Comparison of ENCODE assay signal across 22 cellular contexts in genomic region chr3:129913618-129914017, GRCh38.
"Had no signal": no experiment of that assay in that cellular context is flagged by ENCODE, and none has a peak within 500 bp of the region (broad histone marks: within the 10 kb centered on the region; RNA-seq: fewer than 3 reads in every experiment).

No MANE protein-coding gene starts in this region.

- ATAC-seq: mucosa of descending colon; naive thymus-derived CD4-positive, alpha-beta T cell; natural killer cell treated with Interleukin-12 subunit alpha and Interleukin-12 subunit beta and Interleukin-15 and Interleukin-18, amount 100 ng/mL, for 72 hours; pancreas; right cardiac atrium; sciatic nerve; stimulated activated naive B cell treated with anti-CD40 and anti-IgM and Interleukin-4, amounts not matched to agents 10 μg/mL and 1 μg/mL and 100 μg/mL, for 72 hours; stimulated activated naive CD8-positive, alpha-beta T cell treated with anti-CD3 and anti-CD28 coated beads, Interleukin-15, Interleukin-2, amounts not matched to agents 100 U/mL and 50 U/mL, for 24 hours had no signal

- H3K4me1 Mint-ChIP-seq: naive thymus-derived CD4-positive, alpha-beta T cell had no signal

- H3K4me3 Mint-ChIP-seq: mesothelial cell of epicardium; naive thymus-derived CD4-positive, alpha-beta T cell; natural killer cell treated with Interleukin-12 subunit alpha and Interleukin-12 subunit beta and Interleukin-15 and Interleukin-18, amount 100 ng/mL, for 72 hours; stimulated activated naive B cell treated with anti-CD40 and anti-IgM and Interleukin-4, amounts not matched to agents 10 μg/mL and 1 μg/mL and 100 μg/mL, for 72 hours had no signal

- DNase-seq: left ventricle myocardium inferior; mesendoderm; mucosa of descending colon; naive thymus-derived CD4-positive, alpha-beta T cell; nucleus accumbens; pancreas; retina; right cardiac atrium; stimulated activated CD4-positive, alpha-beta T cell treated with anti-CD3 and anti-CD28 coated beads, Interleukin-12 subunit alpha, Interleukin-12 subunit beta, amount 100 ng/mL, for 4 hours; stimulated activated CD4-positive, alpha-beta T cell treated with anti-CD3 and anti-CD28 coated beads, Interleukin-15, amount 100 ng/mL, for 24 hours; stimulated activated CD4-positive, alpha-beta T cell treated with anti-CD3 and anti-CD28 coated beads, Interleukin-2, amount 100 ng/mL, for 24 hours; stimulated activated CD4-positive, alpha-beta T cell treated with anti-CD3 and anti-CD28 coated beads, Interleukin-4, amount 100 ng/mL, for 1 hour; stimulated activated naive B cell treated with anti-CD40 and anti-IgM and Interleukin-4, amounts not matched to agents 10 μg/mL and 1 μg/mL and 100 μg/mL, for 72 hours; stimulated activated naive CD8-positive, alpha-beta T cell treated with anti-CD3 and anti-CD28 coated beads, Interleukin-15, Interleukin-2, amounts not matched to agents 100 U/mL and 50 U/mL, for 24 hours; stomach; testis; thyroid gland; transverse colon; upper lobe of left lung had no signal

- H3K27me3 Mint-ChIP-seq: stimulated activated naive B cell treated with anti-CD40 and anti-IgM and Interleukin-4, amounts not matched to agents 10 μg/mL and 1 μg/mL and 100 μg/mL, for 72 hours had no signal

- H3K27ac Mint-ChIP-seq: mesothelial cell of epicardium; naive thymus-derived CD4-positive, alpha-beta T cell; natural killer cell treated with Interleukin-12 subunit alpha and Interleukin-12 subunit beta and Interleukin-15 and Interleukin-18, amount 100 ng/mL, for 72 hours; stimulated activated naive B cell treated with anti-CD40 and anti-IgM and Interleukin-4, amounts not matched to agents 10 μg/mL and 1 μg/mL and 100 μg/mL, for 72 hours had no signal
